In the genomic region with DNA sequence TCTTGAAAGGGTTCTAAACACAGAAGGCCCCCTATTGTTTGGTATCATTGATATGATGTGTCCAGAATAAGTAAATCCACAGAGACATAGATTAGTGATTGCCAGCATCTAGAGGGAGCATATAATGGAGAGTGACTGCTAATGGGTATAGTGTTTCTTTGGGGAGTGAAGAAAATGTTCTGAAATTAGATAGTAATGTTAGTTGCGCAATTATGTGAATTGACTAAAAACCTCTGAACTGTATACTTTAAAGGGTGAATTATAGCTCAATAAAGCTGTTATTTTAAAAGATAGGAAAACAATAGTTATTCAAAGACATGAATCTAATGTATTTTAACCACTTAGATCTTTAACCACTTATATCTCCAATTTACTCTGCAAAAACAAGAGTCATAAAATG, we compare ENCODE assay signal across 2 cellular contexts.
TF ChIP-seq lines count a peak whose summit lies in the region.

No MANE protein-coding gene starts in this region.

TF ChIP-seq in IMR-90, 13 proteins besides CTCF, POLR2A, EP300 and RAD21:
- TF ChIP-seq CEBPB (IDR thresholded peaks at IDR 0.05; ENCODE audit: low read depth, low read length) (peak; percentile 90), RFX5 (IDR thresholded peaks at IDR 0.05; ENCODE audit: low read depth, low read length) (no peak), MAZ (IDR thresholded peaks at IDR 0.05; ENCODE audit: borderline replicate concordance, low read depth, low read length) (no peak)

TF ChIP-seq in H1, 55 proteins besides CTCF, POLR2A, EP300 and RAD21:
- TF ChIP-seq CBX5 (IDR thresholded peaks at IDR 0.05; ENCODE audit: low read depth, low read length) (no peak), CEBPB (IDR thresholded peaks at IDR 0.05; ENCODE audit: low read depth, low read length) (peak; percentile 78)
